ENCODE assay signal across 30 cellular contexts in the genomic region with DNA sequence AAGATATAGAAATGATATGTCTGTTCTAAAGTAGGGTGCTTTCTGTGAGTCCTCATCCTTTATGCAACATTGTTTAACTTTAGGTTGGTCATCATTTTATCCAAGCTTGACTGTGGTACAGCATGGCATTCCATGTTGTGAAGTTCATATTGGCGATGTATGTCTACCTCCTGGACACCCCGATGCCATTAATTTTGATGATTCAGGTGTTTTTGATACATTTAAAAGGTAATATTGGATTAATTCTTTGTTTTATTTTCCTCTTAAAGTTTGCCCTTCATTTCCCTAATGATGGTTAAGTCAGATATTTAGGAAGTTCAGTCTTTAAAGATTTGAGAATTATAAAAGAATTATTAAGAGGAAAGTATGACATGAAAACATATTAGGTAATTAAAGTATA.
"Had no signal": no experiment of that assay in that cellular context is flagged by ENCODE, and none has a peak within 500 bp of the region (broad histone marks: within the 10 kb centered on the region; RNA-seq: fewer than 3 reads in every experiment).

No MANE protein-coding gene starts in this region.

- H3K27ac ChIP-seq: adrenal gland, body of pancreas, colonic mucosa, epithelial cell of prostate, esophagus squamous epithelium, gastroesophageal sphincter, heart right ventricle, hepatocyte had no signal

- H3K4me1 Mint-ChIP-seq: activated CD4-positive, alpha-beta T cell treated with anti-CD3 and anti-CD28 coated beads, Interleukin-2, amount 10 ng/mL, durations not matched to agents 24 days and 14 days; activated CD8-positive, alpha-beta memory T cell treated with anti-CD3 and anti-CD28 coated beads, Interleukin-2, amount 10 ng/mL, durations not matched to agents 7 days and 5 days had no signal

- H3K4me3 Mint-ChIP-seq: activated CD4-positive, alpha-beta memory T cell treated with anti-CD3 and anti-CD28 coated beads for 36 hours; activated CD4-positive, alpha-beta T cell treated with anti-CD3 and anti-CD28 coated beads for 36 hours; activated CD4-positive, alpha-beta T cell treated with anti-CD3 and anti-CD28 coated beads, Interleukin-2, amount 10 ng/mL, durations not matched to agents 24 days and 14 days; activated CD8-positive, alpha-beta memory T cell treated with anti-CD3 and anti-CD28 coated beads, Interleukin-2, amount 10 ng/mL, durations not matched to agents 7 days and 5 days; activated CD8-positive, alpha-beta T cell treated with anti-CD3 and anti-CD28 coated beads, Interleukin-2, amount 10 ng/mL, durations not matched to agents 7 days and 5 days; activated naive CD4-positive, alpha-beta T cell treated with anti-CD3 and anti-CD28 coated beads for 36 hours; activated T-cell treated with anti-CD3 and anti-CD28 coated beads, Interleukin-2, amount 50 U/mL, for 24 hours; activated T-helper 17 cell treated with anti-CD3 and anti-CD28 coated beads, Interleukin-2, amount 50 U/mL, for 72 hours had no signal

- H3K27me3 Mint-ChIP-seq: activated CD4-positive, alpha-beta memory T cell treated with anti-CD3 and anti-CD28 coated beads for 36 hours; activated CD4-positive, alpha-beta T cell treated with anti-CD3 and anti-CD28 coated beads for 36 hours; activated CD4-positive, alpha-beta T cell treated with anti-CD3 and anti-CD28 coated beads, Interleukin-2, amount 10 ng/mL, durations not matched to agents 24 days and 14 days; activated CD8-positive, alpha-beta memory T cell treated with anti-CD3 and anti-CD28 coated beads, Interleukin-2, amount 10 ng/mL, durations not matched to agents 7 days and 5 days; activated T-cell treated with anti-CD3 and anti-CD28 coated beads, Interleukin-2, amount 50 U/mL, for 24 hours; activated T-helper 17 cell treated with anti-CD3 and anti-CD28 coated beads, Interleukin-2, amount 50 U/mL, for 72 hours had no signal

- DNase-seq: activated CD4-positive, alpha-beta memory T cell treated with anti-CD3 and anti-CD28 coated beads for 36 hours; activated CD4-positive, alpha-beta T cell treated with anti-CD3 and anti-CD28 coated beads for 36 hours; activated CD4-positive, alpha-beta T cell treated with anti-CD3 and anti-CD28 coated beads, Interleukin-2, amount 10 ng/mL, durations not matched to agents 24 days and 14 days; activated CD4-positive, CD25-positive, alpha-beta regulatory T cell; activated CD4-positive, CD25-positive, alpha-beta regulatory T cell treated with anti-CD3 and anti-CD28 coated beads, Interleukin-2, amount 50 U/mL, for 72 hours; activated CD8-positive, alpha-beta memory T cell treated with anti-CD3 and anti-CD28 coated beads, Interleukin-2, amount 10 ng/mL, durations not matched to agents 7 days and 5 days; activated CD8-positive, alpha-beta memory T cell treated with anti-CD3 and anti-CD28 coated beads, Interleukin-2, amount 50 U/mL, for 4 hours; activated CD8-positive, alpha-beta T cell treated with anti-CD3 and anti-CD28 coated beads, Interleukin-2, amount 10 ng/mL, durations not matched to agents 7 days and 5 days; activated effector memory CD4-positive, alpha-beta T cell treated with Interleukin-2 at 50 U/mL for 16 hours; activated gamma-delta T cell treated with Interleukin-2 at 50 U/mL for 16 hours; activated naive CD4-positive, alpha-beta T cell treated with anti-CD3 and anti-CD28 coated beads for 36 hours; activated T-cell treated with anti-CD3 and anti-CD28 coated beads, Interleukin-2, amount 50 U/mL, for 24 hours; adrenal gland; amygdala; aorta; body of pancreas; caudate nucleus; cerebellar nuclear complex; colonic mucosa; effector CD8-positive, alpha-beta T cell; esophagus squamous epithelium; foreskin melanocyte; heart right ventricle; T-helper 2 cell had no signal

- H3K4me3 ChIP-seq: adrenal gland, body of pancreas, colonic mucosa, esophagus squamous epithelium, gastroesophageal sphincter, heart right ventricle, hepatocyte had no signal

- H2AFZ ChIP-seq: hepatocyte had no signal

- H3K27ac Mint-ChIP-seq: activated CD4-positive, alpha-beta memory T cell treated with anti-CD3 and anti-CD28 coated beads for 36 hours; activated CD4-positive, alpha-beta T cell treated with anti-CD3 and anti-CD28 coated beads for 36 hours; activated CD4-positive, alpha-beta T cell treated with anti-CD3 and anti-CD28 coated beads, Interleukin-2, amount 10 ng/mL, durations not matched to agents 24 days and 14 days; activated CD8-positive, alpha-beta memory T cell treated with anti-CD3 and anti-CD28 coated beads, Interleukin-2, amount 10 ng/mL, durations not matched to agents 7 days and 5 days; activated CD8-positive, alpha-beta T cell treated with anti-CD3 and anti-CD28 coated beads, Interleukin-2, amount 10 ng/mL, durations not matched to agents 7 days and 5 days; activated naive CD4-positive, alpha-beta T cell treated with anti-CD3 and anti-CD28 coated beads for 36 hours; activated naive CD4-positive, alpha-beta T cell treated with anti-CD3 and anti-CD28 coated beads, Interleukin-2, amount 50 U/mL, for 72 hours; activated T-helper 17 cell treated with anti-CD3 and anti-CD28 coated beads, Interleukin-2, amount 50 U/mL, for 72 hours had no signal

- ATAC-seq: activated CD4-positive, alpha-beta T cell treated with anti-CD3 and anti-CD28 coated beads for 36 hours; activated CD8-positive, alpha-beta memory T cell treated with anti-CD3 and anti-CD28 coated beads, Interleukin-2, amount 10 ng/mL, durations not matched to agents 7 days and 5 days; activated CD8-positive, alpha-beta T cell treated with anti-CD3 and anti-CD28 coated beads, Interleukin-2, amount 10 ng/mL, durations not matched to agents 7 days and 5 days; activated naive CD4-positive, alpha-beta T cell treated with anti-CD3 and anti-CD28 coated beads, Interleukin-2, amount 50 U/mL, for 72 hours; activated T-helper 17 cell treated with anti-CD3 and anti-CD28 coated beads, Interleukin-2, amount 50 U/mL, for 72 hours; body of pancreas; gastroesophageal sphincter; heart right ventricle had no signal

- FAIRE-seq: endometrium had no signal

- H3K9me3 ChIP-seq: adrenal gland, body of pancreas, colonic mucosa, esophagus squamous epithelium, gastroesophageal sphincter, heart right ventricle had no signal

- H3K9me3 Mint-ChIP-seq: activated CD4-positive, alpha-beta memory T cell treated with anti-CD3 and anti-CD28 coated beads for 36 hours; activated CD4-positive, alpha-beta T cell treated with anti-CD3 and anti-CD28 coated beads, Interleukin-2, amount 10 ng/mL, durations not matched to agents 24 days and 14 days; activated naive CD4-positive, alpha-beta T cell treated with anti-CD3 and anti-CD28 coated beads for 36 hours; activated naive CD4-positive, alpha-beta T cell treated with anti-CD3 and anti-CD28 coated beads, Interleukin-2, amount 50 U/mL, for 72 hours; activated T-cell treated with anti-CD3 and anti-CD28 coated beads, Interleukin-2, amount 50 U/mL, for 24 hours; activated T-helper 17 cell treated with anti-CD3 and anti-CD28 coated beads, Interleukin-2, amount 50 U/mL, for 72 hours had no signal

- H3K4me2 ChIP-seq: hepatocyte had no signal

- H3K4me1 ChIP-seq: colonic mucosa had no signal

- H3K27me3 ChIP-seq: adrenal gland, body of pancreas, colonic mucosa, esophagus squamous epithelium, gastroesophageal sphincter, heart right ventricle, hepatocyte had no signal
